8 cellular contexts compared by ENCODE assay signal in genomic region chrX:155819966-155820491, GRCh38.
DNase-seq lines count a peak whose midpoint lies in the region; ATAC-seq, FAIRE-seq and TF ChIP-seq lines count a peak whose summit lies in the region.

No MANE protein-coding gene starts in this region.

- DNase-seq in IMR-90 = peak; percentile 85
- DNase-seq in NOMO-1 treated with DMSO at 0.1 percent for 48 hours (lab: John Stamatoyannopoulos, UW; ENCODE audit: unreplicated experiment) = peak; percentile 48
- peak; percentile 17 for DNase-seq in activated T-cell treated with anti-CD3 and anti-CD28 coated beads for 4 hours
- peak; percentile 53 for DNase-seq in fibroblast of the conjunctiva (ENCODE audit: low read depth)
- no peak for DNase-seq in osteocyte (ENCODE audit: extremely low spot score, unreplicated experiment)

- POLR2A ChIA-PET in IMR-90 (lab: Charles Lee; ENCODE audit: unreplicated experiment) = no interaction called here

- WGBS in IMR-90 (ENCODE audit: extremely low coverage in 2 of 2, insufficient read length in 1 of 2), 2 experiments = no CpG with 5 or more reads among the region's 3 CpGs

- no peak overlapping the region; a peak in 1 of 4 replicates for H4K8ac ChIP-seq in IMR-90 (ENCODE audit: low read depth in 2 of 2, low read length in 2 of 2)

- peaks cover 20% of the 10 kb centered on the region for H3K9me3 Mint-ChIP-seq in osteocyte (ENCODE audit: unreplicated experiment)

- H3K27ac Mint-ChIP-seq in osteocyte (ENCODE audit: unreplicated experiment) = no peak overlapping the region

- H4K20me1 ChIP-seq in IMR-90 (ENCODE audit: insufficient read depth, low read length) = no peaks in the 10 kb centered on the region

- no peak overlapping the region for H2BK5ac ChIP-seq in IMR-90 (ENCODE audit: low read depth, low read length, poor library complexity, severe bottlenecking)

- peak overlapping the region; percentile 5 for H2AK9ac ChIP-seq in IMR-90 (replicated peaks; ENCODE audit: low read depth, low read length, poor library complexity)

- H3K4me3 Mint-ChIP-seq in osteocyte (ENCODE audit: unreplicated experiment) = no peak overlapping the region

- ATAC-seq in IMR-90 (ENCODE audit: low read depth) (peak; percentile 95), GM18517 (IDR thresholded peaks at IDR 0.05; ENCODE audit: unreplicated experiment) (no peak), HG03520 (IDR thresholded peaks at IDR 0.05; ENCODE audit: unreplicated experiment) (no peak)

- no peak for TF ChIP-seq POLR2A in IMR-90 (IDR thresholded peaks at IDR 0.05; ENCODE audit: low read depth, low read length)

- no peak overlapping the region for H3K56ac ChIP-seq in IMR-90 (ENCODE audit: extremely low read depth, insufficient read depth, low read length)

- TF ChIP-seq CTCF in IMR-90 (conservative IDR thresholded peaks at IDR 0.05; ENCODE audit: low read depth, low read length) (peak; percentile 72), osteocyte (IDR thresholded peaks at IDR 0.05) (peak; percentile 74)

- in situ Hi-C loops in IMR-90 (cut with MboI; ENCODE audit: low sequenced_read_pairs) = loop anchor here (10.0 kb wide), 1 partner anchor 725 kb away; no protein-coding TSS in a partner anchor

- H3K4me1 ChIP-seq in IMR-90 (ENCODE audit: control insufficient read depth, insufficient read depth, low read length) = no peaks in the 10 kb centered on the region

- H3K9ac ChIP-seq in IMR-90 (ENCODE audit: low read depth, low read length) = no peak overlapping the region

- H2BK15ac ChIP-seq in IMR-90 (ENCODE audit: low read depth, low read length) = no peak overlapping the region

- H3K4ac ChIP-seq in IMR-90 (ENCODE audit: low read depth, low read length) = no peak overlapping the region

- H4K91ac ChIP-seq in IMR-90 (ENCODE audit: insufficient read depth, low read depth, low read length) = no peak overlapping the region

- no TSS peak for BruUV-seq in IMR-90 (replicated peaks; lab: Mats Ljungman, UMichigan)

- H3K23ac ChIP-seq in IMR-90 (ENCODE audit: low read depth, low read length) = no peak overlapping the region

- intact Hi-C loops in IMR-90 (cut with micrococcal nuclease) = loop anchor here (1.0 to 2.0 kb wide), 3 partner anchors 603 to 902 kb away; partner anchors contain the start of gene VBP1

- CTCF ChIA-PET in IMR-90 (lab: Yijun Ruan, JAX) = no interaction called here

- FAIRE-seq in G401.6 (lab: Jason Lieb, UNC) = peak; percentile 63

- peaks cover 8% of the 10 kb centered on the region for H3K27me3 Mint-ChIP-seq in osteocyte (ENCODE audit: unreplicated experiment)

- no peak overlapping the region for H2AFZ ChIP-seq in IMR-90 (replicated peaks; ENCODE audit: low read length, poor library complexity)

- dilution Hi-C loops in IMR-90 (cut with HindIII; ENCODE audit: low sequenced_read_pairs, unreplicated experiment) = no loop called here

- H2BK20ac ChIP-seq in IMR-90 (ENCODE audit: low read depth, low read length) = no peak overlapping the region; the same call in 1 of the 2 replicates

- H3K36me3 ChIP-seq in IMR-90 (ENCODE audit: control insufficient read depth, insufficient read depth, low read length) = no peaks in the 10 kb centered on the region

- H3K27me3 ChIP-seq in IMR-90 (ENCODE audit: control insufficient read depth, insufficient read depth, low read length) = no peaks in the 10 kb centered on the region

- no peak overlapping the region for H3K4me3 ChIP-seq in IMR-90 (ENCODE audit: insufficient read depth, low read depth, low read length)

- H3K9me3 ChIP-seq in IMR-90 (ENCODE audit: control insufficient read depth, insufficient read depth, low read length) = no peaks in the 10 kb centered on the region

- H3K14ac ChIP-seq in IMR-90 (replicated peaks; ENCODE audit: low read depth, low read length) = no peak overlapping the region

- H3K18ac ChIP-seq in IMR-90 (ENCODE audit: low read depth, low read length) = no peak overlapping the region

- no peak overlapping the region for H2BK120ac ChIP-seq in IMR-90 (ENCODE audit: low read depth, low read length)

- H3K9me1 ChIP-seq in IMR-90 (ENCODE audit: insufficient read depth, low read length) = no peaks in the 10 kb centered on the region

- no peaks in the 10 kb centered on the region for H3K36me3 Mint-ChIP-seq in osteocyte (ENCODE audit: unreplicated experiment)

- H2AK5ac ChIP-seq in IMR-90 (ENCODE audit: low read depth, low read length) = no peak overlapping the region

- no peaks in the 10 kb centered on the region for H3K79me1 ChIP-seq in IMR-90 (ENCODE audit: low read depth in 1 of 2, low read length in 2 of 2)

- no peak overlapping the region for H3K4me2 ChIP-seq in IMR-90 (ENCODE audit: low read depth, low read length)

- TF ChIP-seq RAD21 in IMR-90 (IDR thresholded peaks at IDR 0.05; ENCODE audit: low read length) = peak; percentile 91

- no peak overlapping the region for H4K5ac ChIP-seq in IMR-90 (ENCODE audit: low read depth, low read length)

- H3K4me1 Mint-ChIP-seq in osteocyte (ENCODE audit: unreplicated experiment) = no peaks in the 10 kb centered on the region

- H3K27ac ChIP-seq in IMR-90 (ENCODE audit: insufficient read depth, low read length) = no peak overlapping the region

TF ChIP-seq in IMR-90, 13 proteins besides CTCF, POLR2A, EP300 and RAD21:
- no peak for TF ChIP-seq RCOR1 (IDR thresholded peaks at IDR 0.05; ENCODE audit: insufficient replicate concordance, low read length)
- TF ChIP-seq SMC3 (IDR thresholded peaks at IDR 0.05; ENCODE audit: low read depth, low read length) = peak; percentile 70
